In genomic region chr1:144019101-144019500, GRCh38 we compare ENCODE assay signal across 2 cellular contexts. TPM values are rescaled to one million over a fixed set of nuclear protein-coding genes. Genes with fewer than 3 reads are reported as not detected.
"Had no signal": no experiment of that assay in that cellular context is flagged by ENCODE, and none has a peak within 500 bp of the region (broad histone marks: within the 10 kb centered on the region; RNA-seq: fewer than 3 reads in every experiment).

No MANE protein-coding gene starts in this region.

RNA-seq across cellular contexts. Expression of gene FAM72C, which starts 47.3 kb away (rescaled TPM):
- total RNA-seq: HT-29 had no signal
- polyA plus RNA-seq: IgD-negative memory B cell had no signal
